Comparison of ENCODE assay signal across 8 cellular contexts in the genomic region with DNA sequence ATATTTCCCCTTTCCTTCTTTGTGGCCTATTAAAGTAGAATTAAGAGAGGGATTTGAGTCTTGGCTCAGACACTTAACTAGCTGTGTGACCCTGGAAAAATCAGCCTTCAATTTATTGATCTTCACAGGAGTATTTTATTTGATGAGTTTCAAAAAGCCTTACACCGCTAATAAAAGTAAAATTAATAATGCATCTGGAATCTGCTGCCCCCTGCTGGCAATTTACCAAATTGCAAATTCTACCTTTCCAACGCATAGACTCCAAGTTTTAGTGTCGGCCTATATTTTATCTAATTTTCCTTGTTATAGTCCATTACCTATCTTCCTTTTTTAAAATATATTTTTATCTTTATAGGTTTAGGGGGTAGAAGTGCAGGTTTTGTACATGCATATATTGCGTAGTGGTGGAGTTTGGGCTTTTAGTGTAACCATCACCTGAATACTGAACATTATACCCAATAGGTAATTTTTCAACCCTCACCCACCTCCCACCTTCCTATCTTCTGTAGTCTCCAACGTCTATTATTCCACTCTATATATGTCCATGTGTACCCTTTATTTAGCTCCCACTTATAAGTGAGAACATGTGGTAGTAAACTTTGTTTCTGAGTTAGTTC. TPM values are rescaled to one million over a fixed set of nuclear protein-coding genes. Genes with fewer than 3 reads are reported as not detected.
A peak's percentile ranks its signal among the peaks of the same experiment; 100 is the strongest.
DNase-seq lines count a peak whose midpoint lies in the region; ATAC-seq and TF ChIP-seq lines count a peak whose summit lies in the region.

No MANE protein-coding gene starts in this region.

- H3K36me3 ChIP-seq in CD4-positive, alpha-beta memory T cell (ENCODE audit: insufficient read depth, low read length): no peaks in the 10 kb centered on the region
- H3K36me3 ChIP-seq in HEK293 (ENCODE audit: control insufficient read depth in 2 of 2, insufficient read depth in 1 of 2, low read length in 2 of 2) (peaks cover 4 to 16% of the 10 kb centered on the region in 2 experiments; a peak in 2 of 3 replicates), body of pancreas (replicated peaks in 1 of 2; ENCODE audit: insufficient read depth in 1 of 2, low read depth in 2 of 2) (no peaks in the 10 kb centered on the region)

- ATAC-seq in T-cell (replicated peaks in 1 of 4) (peak in 2 of 4 experiments; percentile 32), body of pancreas (peak; percentile 21), left lobe of liver (peak; percentile 76), HG03469 (IDR thresholded peaks at IDR 0.05; ENCODE audit: unreplicated experiment) (no peak), GM21576 (IDR thresholded peaks at IDR 0.05; ENCODE audit: unreplicated experiment) (no peak)

- no peak overlapping the region for H3K27ac Mint-ChIP-seq in CD4-positive, alpha-beta memory T cell
- no peak overlapping the region for H3K27ac Mint-ChIP-seq in T-cell

- CTCF ChIA-PET in CD4-positive, alpha-beta memory T cell (lab: Charles Lee; ENCODE audit: partially characterized antibody): interaction anchor here (0.9 to 16.2 kb wide), 13 partner anchors 9 to 112 kb away, joined by 3 to 232 read pairs (median 5); no protein-coding TSS in a partner anchor
- CTCF ChIA-PET in HEK293 (lab: Yijun Ruan, JAX) (interaction anchor here (0.5 to 7.1 kb wide), 40 partner anchors 8 to 1489 kb away, joined by 3 to 118 read pairs (median 4); no protein-coding TSS in a partner anchor), T-cell (lab: Charles Lee) (interaction anchor here (0.9 to 5.9 kb wide), 13 partner anchors 9 to 210 kb away, joined by 3 to 60 read pairs (median 4); a partner anchor contains a TSS)

- H3K36me3 Mint-ChIP-seq in CD4-positive, alpha-beta memory T cell: peaks cover 0 to 3% of the 10 kb centered on the region in 2 donors
- H3K36me3 Mint-ChIP-seq in T-cell: no peaks in the 10 kb centered on the region

- H3K9me3 Mint-ChIP-seq in CD4-positive, alpha-beta memory T cell: no peaks in the 10 kb centered on the region
- H3K9me3 Mint-ChIP-seq in T-cell: no peaks in the 10 kb centered on the region

- H3K9me3 ChIP-seq in CD4-positive, alpha-beta memory T cell (ENCODE audit: control insufficient read depth in 1 of 2, low read length in 2 of 2): no peaks in the 10 kb centered on the region
- no peaks in the 10 kb centered on the region for H3K9me3 ChIP-seq in HEK293 (ENCODE audit: control insufficient read depth, insufficient read depth, low read depth, low read length)
- no peaks in the 10 kb centered on the region for H3K9me3 ChIP-seq in body of pancreas

- peak; percentile 41 to 58 (median 55) for DNase-seq in CD4-positive, alpha-beta memory T cell
- peak in 27 of 34 experiments; percentile 8 to 66 (median 47) for DNase-seq in T-cell
- DNase-seq in body of pancreas: peak; percentile 43 to 66 (median 56)
- no peak for DNase-seq in left lobe of liver (ENCODE audit: low spot score)
- peak; percentile 15 for DNase-seq in stimulated activated CD8-positive, alpha-beta memory T cell treated with anti-CD3 and anti-CD28 coated beads, Interleukin-12 subunit alpha, Interleukin-12 subunit beta, amount 100 ng/mL, for 4 hours (ENCODE audit: low read depth)

- POLR2A ChIA-PET in CD4-positive, alpha-beta memory T cell (lab: Charles Lee; ENCODE audit: partially characterized antibody): interaction anchor here (0.6 kb wide), 1 partner anchor 42 kb away, joined by 4 read pairs; no protein-coding TSS in a partner anchor
- POLR2A ChIA-PET in HEK293 (lab: Yijun Ruan, JAX): interaction anchor here (1.5 kb wide), 1 partner anchor 106 kb away, joined by 4 read pairs; no protein-coding TSS in a partner anchor
- POLR2A ChIA-PET in T-cell (lab: Charles Lee): interaction anchor here in 1 of 2 donors (0.6 kb wide), 1 partner anchor 120 kb away, joined by 4 read pairs; no protein-coding TSS in a partner anchor

- TF ChIP-seq POLR2A in body of pancreas (IDR thresholded peaks at IDR 0.05): no peak

- peak overlapping the region in 1 of 8 donors; percentile 25 for H3K4me3 Mint-ChIP-seq in CD4-positive, alpha-beta memory T cell
- H3K4me3 Mint-ChIP-seq in T-cell: no peak overlapping the region

- no peaks in the 10 kb centered on the region for H3K27me3 Mint-ChIP-seq in CD4-positive, alpha-beta memory T cell
- no peaks in the 10 kb centered on the region for H3K27me3 Mint-ChIP-seq in T-cell

- no peaks in the 10 kb centered on the region for H3K27me3 ChIP-seq in CD4-positive, alpha-beta memory T cell (ENCODE audit: insufficient read depth, low read length)
- H3K27me3 ChIP-seq in body of pancreas: no peaks in the 10 kb centered on the region

- H3K27ac ChIP-seq in CD4-positive, alpha-beta memory T cell (ENCODE audit: low read depth, low read length): no peak overlapping the region
- no peak overlapping the region for H3K27ac ChIP-seq in HEK293 (ENCODE audit: extremely low read depth, low read depth, low read length)
- H3K27ac ChIP-seq in body of pancreas: no peak overlapping the region

- intact Hi-C loops in CD4-positive, alpha-beta memory T cell (cut with micrococcal nuclease): loop anchor here (1.0 to 5.0 kb wide), 5 partner anchors 49 to 584 kb away; no protein-coding TSS in a partner anchor
- intact Hi-C loops in body of pancreas (cut with DNase I): no loop called here

- H3K4me1 Mint-ChIP-seq in CD4-positive, alpha-beta memory T cell: peaks cover 1 to 5% (median 3%) of the 10 kb centered on the region in 4 donors
- peaks cover 2 to 5% (median 2%) of the 10 kb centered on the region in 3 donors for H3K4me1 Mint-ChIP-seq in T-cell

- TF ChIP-seq CTCF in HEK293 (tag by site-specific recombination; IDR thresholded peaks at IDR 0.05): no peak
- TF ChIP-seq CTCF in body of pancreas (IDR thresholded peaks at IDR 0.05): peak; percentile 69 to 95 (median 78)

- peaks cover 6% of the 10 kb centered on the region for H3K4me1 ChIP-seq in CD4-positive, alpha-beta memory T cell (ENCODE audit: insufficient read depth, low read length)
- no peaks in the 10 kb centered on the region for H3K4me1 ChIP-seq in HEK293 (ENCODE audit: control insufficient read depth, insufficient read depth, low read length)
- H3K4me1 ChIP-seq in body of pancreas: no peaks in the 10 kb centered on the region

- 15 to 18% methylated on average over 5 of the region's 5 CpGs for WGBS in body of pancreas, 2 donors

- H3K4me3 ChIP-seq in CD4-positive, alpha-beta memory T cell (ENCODE audit: low read length in 2 of 2): no peak overlapping the region
- H3K4me3 ChIP-seq in HEK293 (ENCODE audit: low read depth, low read length) (no peak overlapping the region), body of pancreas (no peak overlapping the region)

TF ChIP-seq in HEK293, 187 proteins besides CTCF, POLR2A, EP300 and RAD21:
- TF ChIP-seq, protein P1, sequence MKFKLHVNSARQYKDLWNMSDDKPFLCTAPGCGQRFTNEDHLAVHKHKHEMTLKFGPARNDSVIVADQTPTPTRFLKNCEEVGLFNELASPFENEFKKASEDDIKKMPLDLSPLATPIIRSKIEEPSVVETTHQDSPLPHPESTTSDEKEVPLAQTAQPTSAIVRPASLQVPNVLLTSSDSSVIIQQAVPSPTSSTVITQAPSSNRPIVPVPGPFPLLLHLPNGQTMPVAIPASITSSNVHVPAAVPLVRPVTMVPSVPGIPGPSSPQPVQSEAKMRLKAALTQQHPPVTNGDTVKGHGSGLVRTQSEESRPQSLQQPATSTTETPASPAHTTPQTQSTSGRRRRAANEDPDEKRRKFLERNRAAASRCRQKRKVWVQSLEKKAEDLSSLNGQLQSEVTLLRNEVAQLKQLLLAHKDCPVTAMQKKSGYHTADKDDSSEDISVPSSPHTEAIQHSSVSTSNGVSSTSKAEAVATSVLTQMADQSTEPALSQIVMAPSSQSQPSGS (tag by site-specific recombination; IDR thresholded peaks at IDR 0.05; ENCODE audit: low read depth): no peak
- TF ChIP-seq ZNF654 (tag by site-specific recombination; IDR thresholded peaks at IDR 0.05; ENCODE audit: low read depth): peak; percentile 70

RNA-seq across cellular contexts. Expression of a gene that starts 46.3 kb away (rescaled TPM):
- 10 to 100 TPM; 37.7 to 37.8 TPM for total RNA-seq in CD4-positive, alpha-beta memory T cell
- polyA plus RNA-seq in CD4-positive, alpha-beta memory T cell: 10 to 100 TPM; 14.6 to 15.5 TPM
- 10 to 100 TPM; 20.8 to 30.2 (median 27.5) TPM for total RNA-seq in T-cell
- 10 to 100 TPM in 1 of 2 donors, 1 to 10 TPM in 1; 7.9 to 16.6 TPM for total RNA-seq in body of pancreas
- 8.4 TPM for total RNA-seq in left lobe of liver

Comparison
In these comparisons a context has a peak if more than half of its experiments do, and no peak if none do; other contexts are left out.
1. ATAC-seq: peak in body of pancreas (single experiment) and left lobe of liver (single experiment); none in HG03469 (single experiment) and GM21576 (single experiment).